In genomic region chr3:15098503-15099363, GRCh38 we compare ENCODE assay signal across 8 cellular contexts. TPM values are rescaled to one million over a fixed set of nuclear protein-coding genes. Genes with fewer than 3 reads are reported as not detected.
DNase-seq lines count a peak whose midpoint lies in the region; ATAC-seq and TF ChIP-seq lines count a peak whose summit lies in the region.

TSS of gene RBSN (minus strand) at chr3:15099148. CDS start at chr3:15096120, 3,028 bp downstream.

- H3K79me2 ChIP-seq in Loucy (ENCODE audit: insufficient read depth, low read length) (peaks cover 19% of the 10 kb centered on the region), neural cell (replicated peaks; ENCODE audit: insufficient read depth, low read length) (peaks cover 23% of the 10 kb centered on the region)

- peak within 1 kb of the TSS; percentile 94 for H2AFZ ChIP-seq in Loucy (ENCODE audit: low read length)
- H2AFZ ChIP-seq in neural cell (ENCODE audit: low read depth, low read length), result peak within 1 kb of the TSS; percentile 68

- H3F3A ChIP-seq in Loucy (ENCODE audit: low read depth) (no peaks in the 10 kb centered on the region), neural cell (ENCODE audit: insufficient read depth, low read length, poor library complexity, severe bottlenecking) (no peaks in the 10 kb centered on the region)

- no peaks in the 10 kb centered on the region for H3K9me3 Mint-ChIP-seq in stimulated activated naive CD8-positive, alpha-beta T cell treated with anti-CD3 and anti-CD28 coated beads, Interleukin-15, amount 100 ng/mL, for 72 hours

- TF ChIP-seq CTCF in Loucy (conservative IDR thresholded peaks at IDR 0.05; ENCODE audit: low read length) (no peak), fibroblast of villous mesenchyme (IDR thresholded peaks at IDR 0.05; ENCODE audit: insufficient read depth, low read depth, low read length) (no peak), neural cell (IDR thresholded peaks at IDR 0.05; ENCODE audit: poor library complexity, severe bottlenecking) (no peak)

- TF ChIP-seq RAD21 in neural cell (conservative IDR thresholded peaks at IDR 0.05), result peak; percentile 11

- H3K27me3 Mint-ChIP-seq in stimulated activated naive CD8-positive, alpha-beta T cell treated with anti-CD3 and anti-CD28 coated beads, Interleukin-15, amount 100 ng/mL, for 72 hours, result peaks cover 9% of the 10 kb centered on the region

- peak within 1 kb of the TSS; percentile 94 for H3K4me3 ChIP-seq in H7 (ENCODE audit: insufficient read depth, low read depth, low read length)
- peak within 1 kb of the TSS; percentile 89 for H3K4me3 ChIP-seq in Loucy (ENCODE audit: low read length, poor library complexity, severe bottlenecking)
- peak within 1 kb of the TSS; percentile 96 for H3K4me3 ChIP-seq in fibroblast of villous mesenchyme (ENCODE audit: low read depth, low read length)
- H3K4me3 ChIP-seq in neural cell (ENCODE audit: low read length), result peak within 1 kb of the TSS; percentile 70

- peak within 1 kb of the TSS; percentile 94 to 96 for H3K27ac Mint-ChIP-seq in stimulated activated naive CD8-positive, alpha-beta T cell treated with anti-CD3 and anti-CD28 coated beads, Interleukin-15, amount 100 ng/mL, for 72 hours

- 0 out of 2 replicates have a peak, but pooled peaks cover 4% of the 10 kb centered on the region for H3K36me3 ChIP-seq in ES-I3 (ENCODE audit: insufficient read depth, low read length)
- H3K36me3 ChIP-seq in H7 (replicated peaks; ENCODE audit: control insufficient read depth, insufficient read depth, low read length), result peaks cover 8% of the 10 kb centered on the region
- H3K36me3 ChIP-seq in Loucy (ENCODE audit: insufficient read depth, low read length), result peaks cover 18% of the 10 kb centered on the region; the same call in 1 of the 2 replicates
- peaks cover 5% of the 10 kb centered on the region for H3K36me3 ChIP-seq in neural cell (ENCODE audit: insufficient read depth, low read length)

- TF ChIP-seq EP300 in neural cell (conservative IDR thresholded peaks at IDR 0.05; ENCODE audit: poor library complexity, severe bottlenecking), result peak; percentile 62

- H3K4me1 ChIP-seq in ES-I3 (ENCODE audit: insufficient read depth, low read length), result peaks cover 8% of the 10 kb centered on the region
- H3K4me1 ChIP-seq in Loucy (ENCODE audit: insufficient read depth, low read length, poor library complexity, severe bottlenecking), result peaks cover 12% of the 10 kb centered on the region

- peaks cover 4% of the 10 kb centered on the region for H4K20me1 ChIP-seq in Loucy (ENCODE audit: insufficient read depth, low read length, poor library complexity, severe bottlenecking)
- no peaks in the 10 kb centered on the region for H4K20me1 ChIP-seq in neural cell (ENCODE audit: insufficient read depth)

- DNase-seq in H7 (peak; percentile 97), SIG-M5 (lab: John Stamatoyannopoulos, UW) (peak; percentile 48), activated gamma-delta T cell treated with Interleukin-2 at 50 U/mL for 16 hours (peak; percentile 93), fibroblast of villous mesenchyme (ENCODE audit: low read depth) (peak; percentile 94)
- peak; percentile 98 for DNase-seq in stimulated activated naive CD8-positive, alpha-beta T cell treated with anti-CD3 and anti-CD28 coated beads, Interleukin-15, amount 100 ng/mL, for 72 hours

- peak within 1 kb of the TSS; percentile 98 for H3K9ac ChIP-seq in ES-I3 (ENCODE audit: low read depth, low read length)
- peak within 1 kb of the TSS; percentile 86 for H3K9ac ChIP-seq in Loucy (ENCODE audit: low read depth, low read length, poor library complexity, severe bottlenecking)
- peak within 1 kb of the TSS; percentile 94 for H3K9ac ChIP-seq in neural cell (ENCODE audit: low read length)

- H3K27me3 ChIP-seq in H7 (ENCODE audit: control insufficient read depth, insufficient read depth, low read length) (no peaks in the 10 kb centered on the region), Loucy (ENCODE audit: insufficient read depth, low read length, poor library complexity, severe bottlenecking) (no peaks in the 10 kb centered on the region), neural cell (ENCODE audit: insufficient read depth, low read depth, low read length) (no peaks in the 10 kb centered on the region)

- H3K9me3 ChIP-seq in ES-I3 (ENCODE audit: control insufficient read depth, insufficient read depth, low read length) (no peaks in the 10 kb centered on the region), Loucy (ENCODE audit: insufficient read depth, low read depth, low read length) (no peaks in the 10 kb centered on the region), neural cell (ENCODE audit: low read length) (no peaks in the 10 kb centered on the region)

- H3K4me3 Mint-ChIP-seq in stimulated activated naive CD8-positive, alpha-beta T cell treated with anti-CD3 and anti-CD28 coated beads, Interleukin-15, amount 100 ng/mL, for 72 hours, result peak within 1 kb of the TSS; percentile 82 to 92

- peak; percentile 94 for ATAC-seq in stimulated activated naive CD8-positive, alpha-beta T cell treated with anti-CD3 and anti-CD28 coated beads, Interleukin-15, amount 100 ng/mL, for 72 hours

- peak within 1 kb of the TSS; percentile 85 for H3K27ac ChIP-seq in neural cell (ENCODE audit: low read length)

- peak within 1 kb of the TSS; percentile 93 for H3K4me2 ChIP-seq in Loucy (ENCODE audit: low read depth, low read length, poor library complexity, severe bottlenecking)
- H3K4me2 ChIP-seq in neural cell (ENCODE audit: low read length), result peak within 1 kb of the TSS; percentile 69

- peaks cover 21% of the 10 kb centered on the region for H3K4me1 Mint-ChIP-seq in stimulated activated naive CD8-positive, alpha-beta T cell treated with anti-CD3 and anti-CD28 coated beads, Interleukin-15, amount 100 ng/mL, for 72 hours

- H3K9me2 ChIP-seq in Loucy (replicated peaks; ENCODE audit: low read depth, low read length), result no peaks in the 10 kb centered on the region
- no peaks in the 10 kb centered on the region for H3K9me2 ChIP-seq in neural cell (ENCODE audit: insufficient read depth, low read length)

TF ChIP-seq in neural cell, 6 proteins besides CTCF, POLR2A, EP300 and RAD21:
- peak; percentile 94 for TF ChIP-seq POLR2AphosphoS5 (IDR thresholded peaks at IDR 0.05)
- no peak for TF ChIP-seq EZH2 (IDR thresholded peaks at IDR 0.05; ENCODE audit: borderline replicate concordance, insufficient read depth, low read length, poor library complexity, severe bottlenecking)
- TF ChIP-seq MXI1 (conservative IDR thresholded peaks at IDR 0.05; ENCODE audit: poor library complexity, severe bottlenecking), result peak; percentile 77
- TF ChIP-seq TAF1 (IDR thresholded peaks at IDR 0.05; ENCODE audit: low read depth), result peak; percentile 74
- TF ChIP-seq, protein P1, sequence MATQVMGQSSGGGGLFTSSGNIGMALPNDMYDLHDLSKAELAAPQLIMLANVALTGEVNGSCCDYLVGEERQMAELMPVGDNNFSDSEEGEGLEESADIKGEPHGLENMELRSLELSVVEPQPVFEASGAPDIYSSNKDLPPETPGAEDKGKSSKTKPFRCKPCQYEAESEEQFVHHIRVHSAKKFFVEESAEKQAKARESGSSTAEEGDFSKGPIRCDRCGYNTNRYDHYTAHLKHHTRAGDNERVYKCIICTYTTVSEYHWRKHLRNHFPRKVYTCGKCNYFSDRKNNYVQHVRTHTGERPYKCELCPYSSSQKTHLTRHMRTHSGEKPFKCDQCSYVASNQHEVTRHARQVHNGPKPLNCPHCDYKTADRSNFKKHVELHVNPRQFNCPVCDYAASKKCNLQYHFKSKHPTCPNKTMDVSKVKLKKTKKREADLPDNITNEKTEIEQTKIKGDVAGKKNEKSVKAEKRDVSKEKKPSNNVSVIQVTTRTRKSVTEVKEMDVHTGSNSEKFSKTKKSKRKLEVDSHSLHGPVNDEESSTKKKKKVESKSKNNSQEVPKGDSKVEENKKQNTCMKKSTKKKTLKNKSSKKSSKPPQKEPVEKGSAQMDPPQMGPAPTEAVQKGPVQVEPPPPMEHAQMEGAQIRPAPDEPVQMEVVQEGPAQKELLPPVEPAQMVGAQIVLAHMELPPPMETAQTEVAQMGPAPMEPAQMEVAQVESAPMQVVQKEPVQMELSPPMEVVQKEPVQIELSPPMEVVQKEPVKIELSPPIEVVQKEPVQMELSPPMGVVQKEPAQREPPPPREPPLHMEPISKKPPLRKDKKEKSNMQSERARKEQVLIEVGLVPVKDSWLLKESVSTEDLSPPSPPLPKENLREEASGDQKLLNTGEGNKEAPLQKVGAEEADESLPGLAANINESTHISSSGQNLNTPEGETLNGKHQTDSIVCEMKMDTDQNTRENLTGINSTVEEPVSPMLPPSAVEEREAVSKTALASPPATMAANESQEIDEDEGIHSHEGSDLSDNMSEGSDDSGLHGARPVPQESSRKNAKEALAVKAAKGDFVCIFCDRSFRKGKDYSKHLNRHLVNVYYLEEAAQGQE (IDR thresholded peaks at IDR 0.05; ENCODE audit: borderline replicate concordance), result peak; percentile 88

RNA-seq across cellular contexts. Expression of gene RBSN, which starts in this region (rescaled TPM):
- total RNA-seq in H7 (2014; rRNA removed; shearing (Covaris generic)), result 17.6 and 22.3 TPM in 2 replicates
- total RNA-seq in fibroblast of villous mesenchyme, result 22.9 and 25.9 TPM in 2 replicates
- polyA plus RNA-seq in neural cell, result 21.7 and 27.6 TPM in 2 replicates
- 90.1 and 93.1 TPM in 2 replicates for polyA minus RNA-seq in neural cell

Comparison
In these comparisons a context has a peak if more than half of its experiments do, and no peak if none do; other contexts are left out.
1. Peak in every context shown above with its lines: DNase-seq, ATAC-seq, H3K4me3 ChIP-seq and H3K27ac ChIP-seq.
2. DNase-seq: peak in every context shown above with its lines; median percentile 98 in stimulated activated naive CD8-positive, alpha-beta T cell treated with anti-CD3 and anti-CD28 coated beads, Interleukin-15, amount 100 ng/mL, for 72 hours; 97 in H7; 94 in fibroblast of villous mesenchyme; 93 in activated gamma-delta T cell treated with Interleukin-2 at 50 U/mL for 16 hours; 48 in SIG-M5.